Comparison of ENCODE assay signal across 7 cellular contexts in the genomic region with DNA sequence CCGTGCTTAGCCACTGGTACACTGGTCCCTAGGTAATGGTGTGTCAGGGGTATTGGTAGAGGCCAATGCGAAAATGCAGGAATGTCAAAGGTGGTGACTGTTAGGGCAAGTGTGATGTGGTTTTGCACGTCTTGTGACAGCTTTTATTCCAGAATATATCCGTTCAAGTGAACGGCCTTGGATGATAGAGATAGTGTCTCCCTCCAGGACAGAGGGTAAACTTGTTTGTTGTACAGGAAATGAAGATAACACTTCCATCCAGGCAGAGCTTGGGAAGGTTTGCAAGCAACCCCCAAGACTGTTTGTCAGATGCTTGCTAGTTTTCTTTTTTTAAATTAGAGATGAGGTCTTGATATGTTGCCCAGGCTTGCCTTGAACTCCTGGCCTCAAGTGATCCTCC.
"Had no signal": no experiment of that assay in that cellular context is flagged by ENCODE, and none has a peak within 500 bp of the region (broad histone marks: within the 10 kb centered on the region; RNA-seq: fewer than 3 reads in every experiment).

No MANE protein-coding gene starts in this region.

- DNase-seq: IMR-90, KBM-7 had no signal

- H3K4me3 ChIP-seq: K562 had no signal

- FAIRE-seq: HepG2, HTR-8/SVneo, K562 had no signal

- H3K27me3 Mint-ChIP-seq: IgD-negative memory B cell had no signal

- H3K27ac ChIP-seq: HL-60 had no signal

- H3K4me3 Mint-ChIP-seq: IgD-negative memory B cell had no signal

- H3K9me3 Mint-ChIP-seq: IgD-negative memory B cell had no signal

- ATAC-seq: HepG2, K562 had no signal

- H3K36me3 Mint-ChIP-seq: IgD-negative memory B cell had no signal

- H3K27ac Mint-ChIP-seq: IgD-negative memory B cell had no signal
